1 cellular context compared by ENCODE assay signal in genomic region chr5:111478266-111478665, GRCh38.
TF ChIP-seq lines count a peak whose summit lies in the region.

No MANE protein-coding gene starts in this region.

TF ChIP-seq in HepG2, 621 proteins besides CTCF, POLR2A, EP300 and RAD21:
- TF ChIP-seq HINFP (CRISPR knock-in tag; IDR thresholded peaks at IDR 0.05; ENCODE audit: low read depth), result no peak
- TF ChIP-seq STAG1 (CRISPR knock-in tag; IDR thresholded peaks at IDR 0.05), result peak; percentile 22; the same call in 1 of the 2 replicates
